In genomic region chr2:106107509-106108131, GRCh38 we compare ENCODE assay signal across 1 cellular context.
A peak's percentile ranks its signal among the peaks of the same experiment; 100 is the strongest.
TF ChIP-seq lines count a peak whose summit lies in the region.

No MANE protein-coding gene starts in this region.

TF ChIP-seq in GM12878, 131 proteins besides CTCF, POLR2A, EP300 and RAD21 (continued from another document and continues in another):
- TF ChIP-seq BHLHE40 (IDR thresholded peaks at IDR 0.05; ENCODE audit: borderline replicate concordance in 1 of 2, low read depth in 2 of 2, low read length in 1 of 2) (0 out of 4 replicates have a peak, but pooled peaks of 1 of the 2 experiments have one; percentile 3), CREM (IDR thresholded peaks at IDR 0.05; ENCODE audit: low read depth) (no peak; the same call in 1 of the 2 replicates), ZNF217 (IDR thresholded peaks at IDR 0.05) (no peak), ZNF24 (IDR thresholded peaks at IDR 0.05) (no peak), ZNF687 (IDR thresholded peaks at IDR 0.05) (no peak), CHD1 (IDR thresholded peaks at IDR 0.05; ENCODE audit: low read depth, low read length) (no peak), YBX1 (IDR thresholded peaks at IDR 0.05) (no peak), NFIC (IDR thresholded peaks at IDR 0.05; ENCODE audit: low read depth, low read length) (no peak), NFYA (IDR thresholded peaks at IDR 0.05; ENCODE audit: borderline replicate concordance, low read depth, low read length) (no peak), MLLT1 (IDR thresholded peaks at IDR 0.05) (no peak), NBN (IDR thresholded peaks at IDR 0.05) (no peak), KLF5 (IDR thresholded peaks at IDR 0.05; ENCODE audit: partially characterized antibody) (no peak), ETV6 (conservative IDR thresholded peaks at IDR 0.05 in 1 of 2, IDR thresholded peaks at IDR 0.05 in 1 of 2; ENCODE audit: borderline replicate concordance in 1 of 2, low read depth in 1 of 2) (no peak), HDGF (IDR thresholded peaks at IDR 0.05) (no peak), CBX3 (IDR thresholded peaks at IDR 0.05; ENCODE audit: borderline replicate concordance, low read depth) (no peak), FOXM1 (IDR thresholded peaks at IDR 0.05; ENCODE audit: low read depth, low read length) (peak; percentile 36; the same call in 1 of the 2 replicates), CREB1 (IDR thresholded peaks at IDR 0.05; ENCODE audit: low read depth) (peak; percentile 39; the same call in 1 of the 2 replicates), STAT1 (conservative IDR thresholded peaks at IDR 0.05) (no peak), MYB (IDR thresholded peaks at IDR 0.05; ENCODE audit: borderline replicate concordance, low read depth, low read length) (no peak), NR2C1 (IDR thresholded peaks at IDR 0.05) (no peak), SMC3 (IDR thresholded peaks at IDR 0.05; ENCODE audit: borderline replicate concordance, low read length) (peak; percentile 30; the same call in 1 of the 2 replicates), SMAD5 (IDR thresholded peaks at IDR 0.05; ENCODE audit: low read depth) (no peak), RELA (IDR thresholded peaks at IDR 0.05; ENCODE audit: borderline replicate concordance, partially characterized antibody) (peak; percentile 75), PKNOX1 (IDR thresholded peaks at IDR 0.05) (no peak), ZZZ3 (IDR thresholded peaks at IDR 0.05; ENCODE audit: control insufficient read depth, insufficient read length, low read depth) (no peak), ZNF384 (IDR thresholded peaks at IDR 0.05; ENCODE audit: borderline replicate concordance, low read depth, low read length) (no peak), TBL1XR1 (IDR thresholded peaks at IDR 0.05; ENCODE audit: low read depth, low read length) (no peak), FOXK2 (IDR thresholded peaks at IDR 0.05) (no peak), SRF (IDR thresholded peaks at IDR 0.05; ENCODE audit: low read depth in 2 of 2, low read length in 2 of 2) (no peak), RAD51 (IDR thresholded peaks at IDR 0.05) (no peak), MTA2 (IDR thresholded peaks at IDR 0.05; ENCODE audit: low read depth) (no peak), MEF2B (IDR thresholded peaks at IDR 0.05; ENCODE audit: partially characterized antibody, poor library complexity, severe bottlenecking) (peak; percentile 75), ZNF592 (IDR thresholded peaks at IDR 0.05) (no peak), DPF2 (IDR thresholded peaks at IDR 0.05) (peak; percentile 57), USF1 (IDR thresholded peaks at IDR 0.05; ENCODE audit: borderline replicate concordance, extremely low read length, insufficient read depth, low read depth, low read length) (no peak), TARDBP (IDR thresholded peaks at IDR 0.05; ENCODE audit: borderline replicate concordance) (no peak), BCL11A (IDR thresholded peaks at IDR 0.05; ENCODE audit: low read depth, low read length) (peak; percentile 38; the same call in 1 of the 2 replicates)
- TF ChIP-seq, protein P1, sequence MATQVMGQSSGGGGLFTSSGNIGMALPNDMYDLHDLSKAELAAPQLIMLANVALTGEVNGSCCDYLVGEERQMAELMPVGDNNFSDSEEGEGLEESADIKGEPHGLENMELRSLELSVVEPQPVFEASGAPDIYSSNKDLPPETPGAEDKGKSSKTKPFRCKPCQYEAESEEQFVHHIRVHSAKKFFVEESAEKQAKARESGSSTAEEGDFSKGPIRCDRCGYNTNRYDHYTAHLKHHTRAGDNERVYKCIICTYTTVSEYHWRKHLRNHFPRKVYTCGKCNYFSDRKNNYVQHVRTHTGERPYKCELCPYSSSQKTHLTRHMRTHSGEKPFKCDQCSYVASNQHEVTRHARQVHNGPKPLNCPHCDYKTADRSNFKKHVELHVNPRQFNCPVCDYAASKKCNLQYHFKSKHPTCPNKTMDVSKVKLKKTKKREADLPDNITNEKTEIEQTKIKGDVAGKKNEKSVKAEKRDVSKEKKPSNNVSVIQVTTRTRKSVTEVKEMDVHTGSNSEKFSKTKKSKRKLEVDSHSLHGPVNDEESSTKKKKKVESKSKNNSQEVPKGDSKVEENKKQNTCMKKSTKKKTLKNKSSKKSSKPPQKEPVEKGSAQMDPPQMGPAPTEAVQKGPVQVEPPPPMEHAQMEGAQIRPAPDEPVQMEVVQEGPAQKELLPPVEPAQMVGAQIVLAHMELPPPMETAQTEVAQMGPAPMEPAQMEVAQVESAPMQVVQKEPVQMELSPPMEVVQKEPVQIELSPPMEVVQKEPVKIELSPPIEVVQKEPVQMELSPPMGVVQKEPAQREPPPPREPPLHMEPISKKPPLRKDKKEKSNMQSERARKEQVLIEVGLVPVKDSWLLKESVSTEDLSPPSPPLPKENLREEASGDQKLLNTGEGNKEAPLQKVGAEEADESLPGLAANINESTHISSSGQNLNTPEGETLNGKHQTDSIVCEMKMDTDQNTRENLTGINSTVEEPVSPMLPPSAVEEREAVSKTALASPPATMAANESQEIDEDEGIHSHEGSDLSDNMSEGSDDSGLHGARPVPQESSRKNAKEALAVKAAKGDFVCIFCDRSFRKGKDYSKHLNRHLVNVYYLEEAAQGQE (IDR thresholded peaks at IDR 0.05; ENCODE audit: low read depth, low read length) = no peak
- TF ChIP-seq, protein P2, sequence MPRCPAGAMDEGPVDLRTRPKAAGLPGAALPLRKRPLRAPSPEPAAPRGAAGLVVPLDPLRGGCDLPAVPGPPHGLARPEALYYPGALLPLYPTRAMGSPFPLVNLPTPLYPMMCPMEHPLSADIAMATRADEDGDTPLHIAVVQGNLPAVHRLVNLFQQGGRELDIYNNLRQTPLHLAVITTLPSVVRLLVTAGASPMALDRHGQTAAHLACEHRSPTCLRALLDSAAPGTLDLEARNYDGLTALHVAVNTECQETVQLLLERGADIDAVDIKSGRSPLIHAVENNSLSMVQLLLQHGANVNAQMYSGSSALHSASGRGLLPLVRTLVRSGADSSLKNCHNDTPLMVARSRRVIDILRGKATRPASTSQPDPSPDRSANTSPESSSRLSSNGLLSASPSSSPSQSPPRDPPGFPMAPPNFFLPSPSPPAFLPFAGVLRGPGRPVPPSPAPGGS (IDR thresholded peaks at IDR 0.05; ENCODE audit: borderline replicate concordance, insufficient read depth, low read depth, low read length, poor library complexity, severe bottlenecking) = peak; percentile 38
- TF ChIP-seq, protein P3, sequence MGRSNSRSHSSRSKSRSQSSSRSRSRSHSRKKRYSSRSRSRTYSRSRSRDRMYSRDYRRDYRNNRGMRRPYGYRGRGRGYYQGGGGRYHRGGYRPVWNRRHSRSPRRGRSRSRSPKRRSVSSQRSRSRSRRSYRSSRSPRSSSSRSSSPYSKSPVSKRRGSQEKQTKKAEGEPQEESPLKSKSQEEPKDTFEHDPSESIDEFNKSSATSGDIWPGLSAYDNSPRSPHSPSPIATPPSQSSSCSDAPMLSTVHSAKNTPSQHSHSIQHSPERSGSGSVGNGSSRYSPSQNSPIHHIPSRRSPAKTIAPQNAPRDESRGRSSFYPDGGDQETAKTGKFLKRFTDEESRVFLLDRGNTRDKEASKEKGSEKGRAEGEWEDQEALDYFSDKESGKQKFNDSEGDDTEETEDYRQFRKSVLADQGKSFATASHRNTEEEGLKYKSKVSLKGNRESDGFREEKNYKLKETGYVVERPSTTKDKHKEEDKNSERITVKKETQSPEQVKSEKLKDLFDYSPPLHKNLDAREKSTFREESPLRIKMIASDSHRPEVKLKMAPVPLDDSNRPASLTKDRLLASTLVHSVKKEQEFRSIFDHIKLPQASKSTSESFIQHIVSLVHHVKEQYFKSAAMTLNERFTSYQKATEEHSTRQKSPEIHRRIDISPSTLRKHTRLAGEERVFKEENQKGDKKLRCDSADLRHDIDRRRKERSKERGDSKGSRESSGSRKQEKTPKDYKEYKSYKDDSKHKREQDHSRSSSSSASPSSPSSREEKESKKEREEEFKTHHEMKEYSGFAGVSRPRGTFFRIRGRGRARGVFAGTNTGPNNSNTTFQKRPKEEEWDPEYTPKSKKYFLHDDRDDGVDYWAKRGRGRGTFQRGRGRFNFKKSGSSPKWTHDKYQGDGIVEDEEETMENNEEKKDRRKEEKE (IDR thresholded peaks at IDR 0.05) = no peak
